Comparison of ENCODE assay signal across 8 cellular contexts in the genomic region with DNA sequence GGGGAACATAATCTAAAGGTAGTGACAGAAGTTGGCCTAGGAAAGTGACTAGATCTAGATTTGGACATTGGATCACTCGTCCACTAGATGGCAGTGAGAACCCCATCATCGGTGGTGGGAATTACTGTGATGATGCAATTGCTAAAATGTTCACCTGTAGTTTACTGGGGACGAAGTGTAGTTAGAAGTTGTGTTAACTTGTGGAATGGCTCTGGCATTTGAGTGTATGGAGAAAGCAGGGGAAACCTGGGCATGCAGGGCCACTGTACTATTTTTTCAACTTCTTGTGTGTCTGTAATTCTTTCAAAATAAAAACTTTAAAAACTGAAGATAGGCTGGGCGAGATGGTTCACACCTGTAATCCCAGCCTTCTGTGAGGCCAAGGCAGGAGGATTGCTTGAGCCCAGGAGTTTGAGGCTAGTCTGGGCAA.
DNase-seq lines count a peak whose midpoint lies in the region; ATAC-seq lines count a peak whose summit lies in the region.

No MANE protein-coding gene starts in this region.

- intact Hi-C loops in Right ventricle myocardium superior (cut with DNase I) = loop anchor here (5.0 kb wide), 1 partner anchor 101 kb away; the partner anchor contains the start of gene LMNB1

- DNase-seq in EH (ENCODE audit: low read depth) = peak; percentile 66
- DNase-seq in Kasumi-1 (lab: John Stamatoyannopoulos, UW) = peak; percentile 70 to 82
- DNase-seq in SK-N-DZ (ENCODE audit: low spot score) = peak; percentile 57
- DNase-seq in activated naive CD4-positive, alpha-beta T cell treated with anti-CD3 and anti-CD28 coated beads, Interleukin-2, amount 50 U/mL, for 16 hours = peak; percentile 60
- no peak for DNase-seq in Right ventricle myocardium superior
- DNase-seq in putamen (ENCODE audit: low spot score) = peak; percentile 47
- DNase-seq in NCI-H187 (lab: John Stamatoyannopoulos, UW) = no peak

- ATAC-seq in GM21737 (IDR thresholded peaks at IDR 0.05; ENCODE audit: unreplicated experiment) = peak; percentile 74
- ATAC-seq in Right ventricle myocardium superior (ENCODE audit: poor library complexity) = peak; percentile 87

Comparison
In these comparisons a context has a peak if more than half of its experiments do, and no peak if none do; other contexts are left out.
1. DNase-seq: peak in EH (single experiment), Kasumi-1 (2 of 2), SK-N-DZ (single experiment), activated naive CD4-positive, alpha-beta T cell treated with anti-CD3 and anti-CD28 coated beads, Interleukin-2, amount 50 U/mL, for 16 hours (single experiment) and putamen (single experiment); none in Right ventricle myocardium superior (single experiment) and NCI-H187 (0 of 2).